In the genomic region with DNA sequence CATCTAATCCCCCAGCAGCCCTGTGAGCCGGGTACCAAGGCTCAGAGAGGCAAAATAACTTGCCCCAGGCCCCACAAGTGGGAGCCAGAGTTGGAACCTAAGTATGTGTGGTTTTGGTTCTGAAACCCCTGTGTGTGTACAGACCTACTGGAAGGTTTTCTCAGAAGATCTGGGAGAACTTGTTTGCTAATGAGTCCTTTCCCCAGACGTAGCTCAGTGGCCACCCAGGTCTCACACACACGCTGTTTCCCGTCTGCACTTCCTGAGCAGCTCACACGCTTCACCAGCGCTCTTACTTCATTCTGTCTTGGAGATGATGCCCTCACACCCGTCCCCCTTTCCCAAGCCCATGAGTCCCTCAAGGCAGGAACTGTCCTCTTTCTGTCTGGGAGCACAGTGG, we compare ENCODE assay signal across 15 cellular contexts. TPM values are rescaled to one million over a fixed set of nuclear protein-coding genes. Genes with fewer than 3 reads are reported as not detected.
"Had no signal": no experiment of that assay in that cellular context is flagged by ENCODE, and none has a peak within 500 bp of the region (broad histone marks: within the 10 kb centered on the region; RNA-seq: fewer than 3 reads in every experiment).

No MANE protein-coding gene starts in this region.

- H3K9me3 ChIP-seq: testis, uterus had no signal

- H3K4me3 ChIP-seq: testis, uterus had no signal

- H3K27ac ChIP-seq: brain microvascular endothelial cell, testis, uterus had no signal

- ATAC-seq: activated CD8-positive, alpha-beta memory T cell treated with anti-CD3 and anti-CD28 coated beads, Interleukin-2, amount 10 ng/mL, durations not matched to agents 7 days and 5 days; esophagus mucosa; left ventricle myocardium superior; stimulated activated naive CD8-positive, alpha-beta T cell treated with anti-CD3 and anti-CD28 coated beads, Interleukin-15, amount 100 ng/mL, for 72 hours had no signal

- H3K36me3 ChIP-seq: brain microvascular endothelial cell, uterus had no signal

- DNase-seq: activated CD4-positive, alpha-beta T cell treated with anti-CD3 and anti-CD28 coated beads for 1 hour; activated CD4-positive, alpha-beta T cell treated with anti-CD3 and anti-CD28 coated beads, Interleukin-2, amount 50 U/mL, for 48 hours; activated CD8-positive, alpha-beta memory T cell treated with anti-CD3 and anti-CD28 coated beads, Interleukin-2, amount 10 ng/mL, durations not matched to agents 7 days and 5 days; activated effector memory CD4-positive, alpha-beta T cell treated with Interleukin-2 at 50 U/mL for 16 hours; activated T-cell treated with anti-CD3 and anti-CD28 coated beads, Interleukin-2, amount 50 U/mL, for 24 hours; brain microvascular endothelial cell; head of caudate nucleus; left ventricle myocardium superior; nephron progenitor cell; stimulated activated CD4-positive, alpha-beta T cell treated with anti-CD3 and anti-CD28 coated beads, Interleukin-4, amount 100 ng/mL, for 1 hour; stimulated activated CD8-positive, alpha-beta memory T cell treated with anti-CD3 and anti-CD28 coated beads, Interleukin-4, amount 100 ng/mL, for 48 hours; stimulated activated naive CD8-positive, alpha-beta T cell treated with anti-CD3 and anti-CD28 coated beads, Interleukin-15, amount 100 ng/mL, for 72 hours; testis; uterus had no signal

- H3K27me3 ChIP-seq: testis, uterus had no signal

RNA-seq across cellular contexts. Expression of gene CCN5, which starts 8.2 kb away (rescaled TPM):
- total RNA-seq: activated CD8-positive, alpha-beta memory T cell treated with anti-CD3 and anti-CD28 coated beads, Interleukin-2, amount 10 ng/mL, durations not matched to agents 7 days and 5 days had no signal

RNA-seq across cellular contexts. Expression of gene KCNK15, which starts 22.3 kb away (rescaled TPM):
- total RNA-seq: activated CD8-positive, alpha-beta memory T cell treated with anti-CD3 and anti-CD28 coated beads, Interleukin-2, amount 10 ng/mL, durations not matched to agents 7 days and 5 days had no signal
